ENCODE assay signal across 8 cellular contexts in genomic region chr22:37092997-37093396, GRCh38. TPM values are rescaled to one million over a fixed set of nuclear protein-coding genes. Genes with fewer than 3 reads are reported as not detected.
"Had no signal": no experiment of that assay in that cellular context is flagged by ENCODE, and none has a peak within 500 bp of the region (broad histone marks: within the 10 kb centered on the region; RNA-seq: fewer than 3 reads in every experiment).

No MANE protein-coding gene starts in this region.

- H3K4me3 ChIP-seq: GM23338 had no signal

- H2AFZ ChIP-seq: GM23338 had no signal

- H3K4me2 ChIP-seq: GM23338 had no signal

- H3K27ac Mint-ChIP-seq: GM23338 had no signal

- H3K9me3 Mint-ChIP-seq: GM23338, H9 had no signal

- FAIRE-seq: H1, H54, HTR-8/SVneo had no signal

- DNase-seq: H9, HCEC 1CT, IMR-90 had no signal

- H3K4me3 Mint-ChIP-seq: GM23338 had no signal

- ATAC-seq: GM23338 had no signal

RNA-seq across cellular contexts. Expression of gene TMPRSS6, which starts 16.5 kb away (rescaled TPM):
- total RNA-seq: GM23338, H1, H9, HT-29, IMR-90 had no signal
- polyA plus RNA-seq: IMR-90 had no signal

RNA-seq across cellular contexts. Expression of gene IL2RB, which starts 56.7 kb away (rescaled TPM):
- total RNA-seq: HT-29, IMR-90 had no signal
